Comparison of ENCODE assay signal across 19 cellular contexts in genomic region chr15:63407612-63408011, GRCh38. TPM values are rescaled to one million over a fixed set of nuclear protein-coding genes. Genes with fewer than 3 reads are reported as not detected.
DNase-seq lines count a peak whose midpoint lies in the region; ATAC-seq and TF ChIP-seq lines count a peak whose summit lies in the region.
"Had no signal": no experiment of that assay in that cellular context is flagged by ENCODE, and none has a peak within 500 bp of the region (broad histone marks: within the 10 kb centered on the region; RNA-seq: fewer than 3 reads in every experiment).

No MANE protein-coding gene starts in this region.

- H2AFZ ChIP-seq in PC-3 (ENCODE audit: low read length): no peak overlapping the region

- H3F3A ChIP-seq in PC-3 (ENCODE audit: low read length, unreplicated experiment): no peaks in the 10 kb centered on the region

- no peaks in the 10 kb centered on the region for H4K20me1 ChIP-seq in PC-3 (ENCODE audit: low read length)

- H3K4me2 ChIP-seq in PC-3 (ENCODE audit: low read length): no peak overlapping the region
- H3K4me2 ChIP-seq: smooth muscle cell had no signal

- no peaks in the 10 kb centered on the region for H3K27me3 ChIP-seq in PC-3 (ENCODE audit: low read length)

- H3K9ac ChIP-seq in PC-3 (ENCODE audit: low read length): no peak overlapping the region

- TF ChIP-seq CTCF in PC-3 (conservative IDR thresholded peaks at IDR 0.05; ENCODE audit: low read depth, low read length): no peak

- DNase-seq in NCI-H1417 (lab: John Stamatoyannopoulos, UW) (peak in 2 of 3 experiments; percentile 50 to 81), NCI-H1417 treated with DMSO at 0.1 percent for 48 hours (lab: John Stamatoyannopoulos, UW) (no peak), NCI-H146 (lab: John Stamatoyannopoulos, UW) (peak; percentile 51), PC-3 (peak; percentile 33), lung microvascular endothelial cell (ENCODE audit: low read depth in 2 of 2) (peak; percentile 36 to 38)
- DNase-seq in stimulated activated CD8-positive, alpha-beta memory T cell treated with anti-CD3 and anti-CD28 coated beads, Interleukin-4, amount 100 ng/mL, for 48 hours: no peak
- DNase-seq: 8988T; activated CD4-positive, alpha-beta memory T cell treated with anti-CD3 and anti-CD28 coated beads, Interleukin-2, amount 10 ng/mL, durations not matched to agents 7 days and 5 days; caudate nucleus; EL; GOT3; MV-4-11; SIG-M5; trophoblast cell had no signal

- H3K4me1 ChIP-seq in PC-3 (ENCODE audit: insufficient read depth, low read length): 0 out of 2 replicates have a peak, but pooled peaks cover 3% of the 10 kb centered on the region

- no peaks in the 10 kb centered on the region for H3K36me3 ChIP-seq in PC-3 (ENCODE audit: low read depth, low read length)

- no TSS peak for BruUV-seq in PC-3 (replicated peaks; lab: Mats Ljungman, UMichigan)

- H3K79me2 ChIP-seq in PC-3 (ENCODE audit: low read length): no peaks in the 10 kb centered on the region

- no peaks in the 10 kb centered on the region for H3K9me2 ChIP-seq in PC-3 (replicated peaks; ENCODE audit: low read length)

- ATAC-seq in PC-3: no peak
- ATAC-seq in GM19463 (IDR thresholded peaks at IDR 0.05; ENCODE audit: unreplicated experiment): no peak
- ATAC-seq in GM18907 (IDR thresholded peaks at IDR 0.05; ENCODE audit: unreplicated experiment): no peak
- ATAC-seq: left lobe of liver; stimulated activated memory B cell treated with anti-CD40 and anti-IgM and Interleukin-4, amounts not matched to agents 10 μg/mL and 1 μg/mL and 100 μg/mL, for 72 hours had no signal

- intact Hi-C loops in PC-3 (cut with micrococcal nuclease): loop anchor here (10.0 kb wide), 1 partner anchor 57 kb away; no protein-coding TSS in a partner anchor

- CTCF ChIA-PET in PC-3 (lab: Charles Lee): no interaction called here

- no peak overlapping the region for H3K4me3 ChIP-seq in PC-3 (ENCODE audit: low read length)
- H3K4me3 ChIP-seq: smooth muscle cell had no signal

- no peak overlapping the region for H3K27ac ChIP-seq in PC-3 (ENCODE audit: low read length)

- POLR2A ChIA-PET in PC-3 (lab: Charles Lee; ENCODE audit: unreplicated experiment): no interaction called here

- H3K9me3 ChIP-seq in PC-3 (ENCODE audit: low read length): no peaks in the 10 kb centered on the region

RNA-seq across cellular contexts. Expression of gene CA12, which starts 26.0 kb away (rescaled TPM):
- total RNA-seq in PC-3 (2014; rRNA removed) (19.8 and 25.3 TPM in 2 replicates), lung microvascular endothelial cell (0.22 and 0.40 TPM in 2 replicates)

Comparison
In these comparisons a context has a peak if more than half of its experiments do, and no peak if none do; other contexts are left out.
1. DNase-seq: peak in NCI-H1417 (2 of 3), NCI-H146 (single experiment), PC-3 (single experiment) and lung microvascular endothelial cell (2 of 2); none in NCI-H1417 treated with DMSO at 0.1 percent for 48 hours (single experiment) and stimulated activated CD8-positive, alpha-beta memory T cell treated with anti-CD3 and anti-CD28 coated beads, Interleukin-4, amount 100 ng/mL, for 48 hours (single experiment).
2. RNA of gene CA12, which starts 26.0 kb away (total RNA-seq): 19.8 to 25.3 TPM in PC-3; 0.22 to 0.40 TPM in lung microvascular endothelial cell; every median in the first group is over 10 times any median in the second.